In the genomic region with DNA sequence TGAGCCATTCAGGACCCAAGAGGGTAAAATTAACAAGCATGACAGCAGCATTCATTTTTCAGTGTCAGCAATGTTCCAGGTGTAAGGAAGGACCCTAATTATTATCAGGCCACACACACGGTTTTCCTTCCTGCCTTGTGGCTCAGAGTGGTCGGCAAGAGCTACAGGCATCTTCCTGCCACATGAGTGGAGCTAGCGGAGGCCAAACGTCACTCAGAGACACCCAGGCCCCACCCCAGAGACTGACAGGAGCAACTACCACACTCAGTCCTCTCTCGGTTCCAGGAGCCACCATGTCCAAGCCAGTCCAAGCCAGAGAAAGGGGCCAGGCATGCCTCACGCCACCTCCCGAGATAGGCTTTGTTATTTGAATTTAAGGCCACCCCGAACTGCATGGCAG, we compare ENCODE assay signal across 12 cellular contexts.
DNase-seq lines count a peak whose midpoint lies in the region; ATAC-seq and TF ChIP-seq lines count a peak whose summit lies in the region.
"Had no signal": no experiment of that assay in that cellular context is flagged by ENCODE, and none has a peak within 500 bp of the region (broad histone marks: within the 10 kb centered on the region; RNA-seq: fewer than 3 reads in every experiment).

No MANE protein-coding gene starts in this region.

- TF ChIP-seq POLR2A in sigmoid colon (IDR thresholded peaks at IDR 0.05): no peak

- no peak for ATAC-seq in T-helper 17 cell

- no peaks in the 10 kb centered on the region for H3K36me3 ChIP-seq in sigmoid colon

- H3K4me1 ChIP-seq in sigmoid colon: peaks cover 0 to 34% (median 26%) of the 10 kb centered on the region in 4 donors

- 52 to 69% methylated on average over 8 of the region's 8 CpGs for WGBS in sigmoid colon, 2 donors

- H3K4me3 ChIP-seq in sigmoid colon: no peak overlapping the region

- intact Hi-C loops in sigmoid colon (cut with DNase I): no loop called here

- peak overlapping the region; percentile 66 to 84 (median 72) for H3K27ac ChIP-seq in sigmoid colon

- peak overlapping the region; percentile 63 for H3K27ac Mint-ChIP-seq in T-helper 17 cell
- no peak overlapping the region for H3K27ac Mint-ChIP-seq in immature natural killer cell
- H3K27ac Mint-ChIP-seq: activated CD4-positive, alpha-beta T cell treated with anti-CD3 and anti-CD28 coated beads, Interleukin-2, amount 10 ng/mL, durations not matched to agents 24 days and 14 days; nephron progenitor cell had no signal

- TF ChIP-seq CTCF in sigmoid colon (IDR thresholded peaks at IDR 0.05): no peak

- H3K27me3 Mint-ChIP-seq in T-helper 17 cell (no peaks in the 10 kb centered on the region), immature natural killer cell (ENCODE audit: low read depth in 3 of 3) (peaks cover 0 to 9% (median 6%) of the 10 kb centered on the region in 3 donors)
- H3K27me3 Mint-ChIP-seq: activated CD4-positive, alpha-beta T cell treated with anti-CD3 and anti-CD28 coated beads, Interleukin-2, amount 10 ng/mL, durations not matched to agents 24 days and 14 days had no signal

- H3K9me3 Mint-ChIP-seq in immature natural killer cell: no peaks in the 10 kb centered on the region
- H3K9me3 Mint-ChIP-seq: nephron progenitor cell had no signal

- DNase-seq in Daoy (ENCODE audit: low read depth) (peak; percentile 25), T-helper 17 cell (no peak), glomerular endothelial cell (ENCODE audit: extremely low read depth, low read depth, low spot score) (peak; percentile 20), sigmoid colon (no peak), immature natural killer cell (no peak), AG08395 (ENCODE audit: low spot score) (no peak), COLO668 (lab: John Stamatoyannopoulos, UW; ENCODE audit: unreplicated experiment) (no peak), LoVo (ENCODE audit: low spot score) (no peak)
- DNase-seq: activated CD4-positive, alpha-beta T cell treated with anti-CD3 and anti-CD28 coated beads, Interleukin-2, amount 10 ng/mL, durations not matched to agents 24 days and 14 days; COR-L47; foreskin melanocyte; nephron progenitor cell had no signal

- H3K4me3 Mint-ChIP-seq in T-helper 17 cell: no peak overlapping the region
- H3K4me3 Mint-ChIP-seq in immature natural killer cell: no peak overlapping the region
- H3K4me3 Mint-ChIP-seq: activated CD4-positive, alpha-beta T cell treated with anti-CD3 and anti-CD28 coated beads, Interleukin-2, amount 10 ng/mL, durations not matched to agents 24 days and 14 days; nephron progenitor cell had no signal

- H3K36me3 Mint-ChIP-seq in T-helper 17 cell (ENCODE audit: low read depth) (no peaks in the 10 kb centered on the region), immature natural killer cell (no peaks in the 10 kb centered on the region)

- TF ChIP-seq EP300 in sigmoid colon (IDR thresholded peaks at IDR 0.05): no peak

- H3K9me3 ChIP-seq in T-helper 17 cell (ENCODE audit: control insufficient read depth, low read length, poor library complexity, severe bottlenecking): no peaks in the 10 kb centered on the region
- no peaks in the 10 kb centered on the region for H3K9me3 ChIP-seq in sigmoid colon

- no peaks in the 10 kb centered on the region for H3K27me3 ChIP-seq in sigmoid colon

- H3K4me1 Mint-ChIP-seq in T-helper 17 cell (peaks cover 26% of the 10 kb centered on the region), immature natural killer cell (peaks cover 12% of the 10 kb centered on the region in 2 donors)

Comparison
In these comparisons a context has a peak if more than half of its experiments do, and no peak if none do; other contexts are left out.
1. DNase-seq: peak in Daoy (single experiment) and glomerular endothelial cell (single experiment); none in T-helper 17 cell (0 of 3), sigmoid colon (single experiment), immature natural killer cell (0 of 3), AG08395 (single experiment), COLO668 (single experiment) and LoVo (single experiment).